1 cellular context compared by ENCODE assay signal in genomic region chr13:110227864-110228643, GRCh38.
TF ChIP-seq lines count a peak whose summit lies in the region.

No MANE protein-coding gene starts in this region.

TF ChIP-seq in GM23338, 12 proteins besides CTCF, POLR2A, EP300 and RAD21:
- TF ChIP-seq ETS1 (IDR thresholded peaks at IDR 0.05) (no peak), STAT1 (IDR thresholded peaks at IDR 0.05; ENCODE audit: unreplicated experiment) (no peak), ZNF462 (CRISPR knock-in tag; IDR thresholded peaks at IDR 0.05) (no peak), POLR2AphosphoS5 (IDR thresholded peaks at IDR 0.05; ENCODE audit: low read depth) (no peak), NANOG (IDR thresholded peaks at IDR 0.05; ENCODE audit: borderline replicate concordance) (no peak), EZH2 (IDR thresholded peaks at IDR 0.05; ENCODE audit: low read depth, unreplicated experiment) (no peak), REST (IDR thresholded peaks at IDR 0.05; ENCODE audit: unreplicated experiment) (no peak), ZNF331 (CRISPR knock-in tag; IDR thresholded peaks at IDR 0.05; ENCODE audit: low read depth) (no peak), CREB1 (CRISPR knock-in tag; IDR thresholded peaks at IDR 0.05; ENCODE audit: low read depth) (no peak)
TF ChIP-seq in GM23338: peak in this region for 0.
